10 cellular contexts compared by ENCODE assay signal in the genomic region with DNA sequence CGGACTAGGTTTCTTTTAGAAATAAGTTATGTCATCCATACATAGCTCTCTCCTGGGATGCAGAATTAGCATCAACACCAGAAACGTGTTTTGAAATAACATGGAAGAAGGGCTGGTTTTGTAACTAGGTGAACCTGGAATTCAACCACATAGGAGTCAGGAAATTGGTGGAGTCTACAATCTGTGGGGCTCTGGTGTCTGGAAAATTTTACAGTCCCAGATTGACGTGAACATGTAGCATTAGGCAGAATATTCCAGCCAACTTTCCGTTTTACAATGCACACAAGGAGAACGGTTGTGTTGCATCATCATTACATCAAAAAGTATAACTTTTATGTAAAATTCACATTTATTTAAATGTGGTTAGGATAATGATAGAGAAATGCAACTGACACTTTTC. TPM values are rescaled to one million over a fixed set of nuclear protein-coding genes. Genes with fewer than 3 reads are reported as not detected.
A peak's percentile ranks its signal among the peaks of the same experiment; 100 is the strongest.
DNase-seq lines count a peak whose midpoint lies in the region; ATAC-seq, FAIRE-seq and TF ChIP-seq lines count a peak whose summit lies in the region.
"Had no signal": no experiment of that assay in that cellular context is flagged by ENCODE, and none has a peak within 500 bp of the region (broad histone marks: within the 10 kb centered on the region; RNA-seq: fewer than 3 reads in every experiment).

No MANE protein-coding gene starts in this region.

- FAIRE-seq in GM12892 (lab: Jason Lieb, UNC) (peak; percentile 36), H54 (lab: Jason Lieb, UNC) (no peak)

- H3K36me3 ChIP-seq in hepatocyte (replicated peaks; ENCODE audit: insufficient read depth, low read depth) (no peaks in the 10 kb centered on the region), left lung (no peaks in the 10 kb centered on the region)
- H3K36me3 ChIP-seq: Peyer's patch, right atrium auricular region had no signal

- WGBS in hepatocyte (ENCODE audit: low lambda C conversion rate, missing lambda C conversion rate): 22% methylated on average over 5 of the region's 5 CpGs

- H3K9me3 ChIP-seq in hepatocyte (ENCODE audit: low read depth) (no peaks in the 10 kb centered on the region), left lung (no peaks in the 10 kb centered on the region)
- H3K9me3 ChIP-seq: Peyer's patch, right atrium auricular region had no signal

- no peak for TF ChIP-seq CTCF in AG09309 (IDR thresholded peaks at IDR 0.05; ENCODE audit: control insufficient read depth, insufficient read depth, low read depth, low read length, missing control alignments)
- no peak for TF ChIP-seq CTCF in hepatocyte (IDR thresholded peaks at IDR 0.05; ENCODE audit: poor library complexity)
- no peak for TF ChIP-seq CTCF in left lung (IDR thresholded peaks at IDR 0.05)

- DNase-seq in AG09309 (ENCODE audit: low read depth): no peak
- DNase-seq in GM12892 (ENCODE audit: insufficient read length): no peak
- no peak for DNase-seq in hepatocyte (ENCODE audit: low spot score)
- no peak for DNase-seq in H54 (ENCODE audit: insufficient read length, low spot score)
- DNase-seq in NCI-H226: no peak
- no peak for DNase-seq in left lung

- no peak for ATAC-seq in SK-N-SH treated with all-trans-retinoic acid at 6 μM for 48 hours
- ATAC-seq in HG03280 (IDR thresholded peaks at IDR 0.05; ENCODE audit: unreplicated experiment): no peak
- no peak for ATAC-seq in left lung

- TF ChIP-seq POLR2A in GM12892 (IDR thresholded peaks at IDR 0.05; ENCODE audit: low read depth, low read length): no peak
- no peak for TF ChIP-seq POLR2A in H54 (IDR thresholded peaks at IDR 0.05; ENCODE audit: low read depth, low read length)

- no peaks in the 10 kb centered on the region for H3K9me2 ChIP-seq in hepatocyte (replicated peaks; ENCODE audit: insufficient read depth)

- H2AFZ ChIP-seq in hepatocyte: no peak overlapping the region

- intact Hi-C loops in left lung (cut with DNase I): loop anchor here in 1 of 2 donors (10.0 kb wide), 1 partner anchor 501 kb away; no protein-coding TSS in a partner anchor

- H3K27ac ChIP-seq in hepatocyte (no peak overlapping the region), left lung (no peak overlapping the region)
- H3K27ac ChIP-seq: right atrium auricular region had no signal

- H3K4me1 ChIP-seq in hepatocyte (ENCODE audit: insufficient read depth): peaks cover 16% of the 10 kb centered on the region
- peaks cover 16 to 37% of the 10 kb centered on the region in 2 donors for H3K4me1 ChIP-seq in left lung

- peak overlapping the region; percentile 98 for H3K4me2 ChIP-seq in hepatocyte

- H3K27me3 ChIP-seq in hepatocyte: peaks cover 68% of the 10 kb centered on the region
- peaks cover 19 to 34% of the 10 kb centered on the region in 2 donors for H3K27me3 ChIP-seq in left lung

- H4K20me1 ChIP-seq in hepatocyte (ENCODE audit: insufficient read depth, poor library complexity, severe bottlenecking): no peaks in the 10 kb centered on the region

- H3K79me2 ChIP-seq in hepatocyte: no peaks in the 10 kb centered on the region

- H3K4me3 ChIP-seq in AG09309 (ENCODE audit: control insufficient read depth, low read depth, low read length) (peak overlapping the region; percentile 24), hepatocyte (no peak overlapping the region), left lung (no peak overlapping the region)

TF ChIP-seq in SK-N-SH treated with all-trans-retinoic acid at 6 μM for 48 hours, 23 proteins besides CTCF, POLR2A, EP300 and RAD21:
- no peak for TF ChIP-seq ARNTL (CRISPR knock-in tag; IDR thresholded peaks at IDR 0.05; ENCODE audit: borderline replicate concordance, low read depth)
- 0 out of 2 replicates have a peak, but pooled peaks have one; percentile 0 for TF ChIP-seq ISL1 (CRISPR knock-in tag; IDR thresholded peaks at IDR 0.05)

RNA-seq across cellular contexts. Expression of gene KCNQ5, which starts 1.9 kb away (rescaled TPM):
- polyA plus RNA-seq in GM12892 (2012; ENCODE audit: missing spikeins): 3.7 TPM
- total RNA-seq in hepatocyte: 1.6 and 5.5 TPM in 2 replicates
- polyA plus RNA-seq in hepatocyte: 2.0 and 3.7 TPM in 2 replicates
- 1 to 10 TPM; 1.7 to 2.3 TPM for total RNA-seq in left lung
